ENCODE assay signal across 12 cellular contexts in genomic region chr1:243413431-243414151, GRCh38.
DNase-seq lines count a peak whose midpoint lies in the region; ATAC-seq, FAIRE-seq and TF ChIP-seq lines count a peak whose summit lies in the region.
"Had no signal": no experiment of that assay in that cellular context is flagged by ENCODE, and none has a peak within 500 bp of the region (broad histone marks: within the 10 kb centered on the region; RNA-seq: fewer than 3 reads in every experiment).

No MANE protein-coding gene starts in this region.

- DNase-seq in GM18507 (ENCODE audit: extremely low spot score, insufficient read length, low read depth) (no peak), GM12892 (ENCODE audit: insufficient read length) (no peak), NCI-H2107 (lab: John Stamatoyannopoulos, UW) (no peak), GM19238 (ENCODE audit: insufficient read length, low spot score) (no peak), DMS114 treated with DMSO at 0.1 percent for 48 hours (lab: John Stamatoyannopoulos, UW; ENCODE audit: unreplicated experiment) (no peak)
- no peak for DNase-seq in central memory CD8-positive, alpha-beta T cell (ENCODE audit: low spot score in 2 of 2)
- DNase-seq: esophagus squamous epithelium, GDM1, lower lobe of right lung had no signal

- no peak for TF ChIP-seq POLR2A in GM12892 (IDR thresholded peaks at IDR 0.05; ENCODE audit: low read depth, low read length)

- H3K9me3 Mint-ChIP-seq in central memory CD8-positive, alpha-beta T cell = no peaks in the 10 kb centered on the region

- H3K4me3 Mint-ChIP-seq in central memory CD8-positive, alpha-beta T cell = no peak overlapping the region

- peak overlapping the region; percentile 8 for H3K27ac Mint-ChIP-seq in central memory CD8-positive, alpha-beta T cell (ENCODE audit: low read depth)

- FAIRE-seq in GM18507 (lab: Jason Lieb, UNC) (peak; percentile 50), GM12892 (lab: Jason Lieb, UNC) (no peak)
- FAIRE-seq: colon had no signal

- H3K36me3 Mint-ChIP-seq in central memory CD8-positive, alpha-beta T cell (ENCODE audit: insufficient read depth) = peaks cover 2% of the 10 kb centered on the region

- no peaks in the 10 kb centered on the region for H3K27me3 Mint-ChIP-seq in central memory CD8-positive, alpha-beta T cell

- H3K4me1 Mint-ChIP-seq in central memory CD8-positive, alpha-beta T cell = peaks cover 18% of the 10 kb centered on the region

- peak; percentile 47 for ATAC-seq in GM19397 (IDR thresholded peaks at IDR 0.05; ENCODE audit: unreplicated experiment)
- peak; percentile 50 for ATAC-seq in HG03066 (IDR thresholded peaks at IDR 0.05; ENCODE audit: low read depth, unreplicated experiment)
- peak; percentile 56 for ATAC-seq in central memory CD8-positive, alpha-beta T cell (replicated peaks; ENCODE audit: extremely low read depth, poor library complexity, severe bottlenecking)
- ATAC-seq: lower lobe of right lung had no signal
